Comparison of ENCODE assay signal across 8 cellular contexts in genomic region chr6:786946-787763, GRCh38.
DNase-seq lines count a peak whose midpoint lies in the region; ATAC-seq, FAIRE-seq and TF ChIP-seq lines count a peak whose summit lies in the region.

No MANE protein-coding gene starts in this region.

- no peaks in the 10 kb centered on the region for H3K27me3 ChIP-seq in hepatocyte

- no peak overlapping the region for H3K4me3 ChIP-seq in GM12875 (ENCODE audit: low read depth, low read length)
- no peak overlapping the region for H3K4me3 ChIP-seq in hepatocyte

- H3K4me1 ChIP-seq in hepatocyte (ENCODE audit: insufficient read depth), result no peaks in the 10 kb centered on the region

- FAIRE-seq in frontal cortex (lab: Jason Lieb, UNC), result no peak

- H3K79me2 ChIP-seq in hepatocyte, result no peaks in the 10 kb centered on the region

- H3K36me3 ChIP-seq in hepatocyte (replicated peaks; ENCODE audit: insufficient read depth, low read depth), result no peaks in the 10 kb centered on the region

- no peaks in the 10 kb centered on the region for H3K9me3 ChIP-seq in hepatocyte (ENCODE audit: low read depth)

- no peaks in the 10 kb centered on the region for H4K20me1 ChIP-seq in hepatocyte (ENCODE audit: insufficient read depth, poor library complexity, severe bottlenecking)

- ATAC-seq in SK-N-SH treated with all-trans-retinoic acid at 6 μM for 48 hours (peak; percentile 79), GM18867 (IDR thresholded peaks at IDR 0.05; ENCODE audit: unreplicated experiment) (no peak)
- no peak for ATAC-seq in activated CD4-positive, CD25-positive, alpha-beta regulatory T cell treated with anti-CD3 and anti-CD28 coated beads, Interleukin-2, amount 50 U/mL, for 24 hours

- H3K4me2 ChIP-seq in hepatocyte, result no peak overlapping the region

- H3K27ac ChIP-seq in hepatocyte, result no peak overlapping the region

- TF ChIP-seq CTCF in AG09319 (IDR thresholded peaks at IDR 0.05; ENCODE audit: low read depth, low read length), result peak; percentile 64
- peak; percentile 77 for TF ChIP-seq CTCF in GM12875 (IDR thresholded peaks at IDR 0.05; ENCODE audit: borderline replicate concordance, insufficient read depth, low read depth, low read length)
- TF ChIP-seq CTCF in hepatocyte (IDR thresholded peaks at IDR 0.05; ENCODE audit: poor library complexity), result peak; percentile 47

- WGBS in hepatocyte (ENCODE audit: low lambda C conversion rate, missing lambda C conversion rate), result 78% methylated on average over 12 of the region's 12 CpGs

- no peaks in the 10 kb centered on the region for H3K9me2 ChIP-seq in hepatocyte (replicated peaks; ENCODE audit: insufficient read depth)

- DNase-seq in AG09319 (ENCODE audit: extremely low read depth, low read depth), result no peak
- DNase-seq in hepatocyte (ENCODE audit: low spot score), result no peak
- no peak for DNase-seq in frontal cortex (ENCODE audit: low spot score in 2 of 2)
- no peak for DNase-seq in NOMO-1 treated with DMSO at 0.1 percent for 48 hours (lab: John Stamatoyannopoulos, UW; ENCODE audit: unreplicated experiment)

- no peak overlapping the region for H2AFZ ChIP-seq in hepatocyte

TF ChIP-seq in SK-N-SH treated with all-trans-retinoic acid at 6 μM for 48 hours, 23 proteins besides CTCF, POLR2A, EP300 and RAD21:
- TF ChIP-seq ZC3H10 (CRISPR knock-in tag; IDR thresholded peaks at IDR 0.05), result no peak
- no peak for TF ChIP-seq OSR1 (CRISPR knock-in tag; IDR thresholded peaks at IDR 0.05)
- no peak for TF ChIP-seq PATZ1 (CRISPR knock-in tag; IDR thresholded peaks at IDR 0.05; ENCODE audit: borderline replicate concordance)
- TF ChIP-seq GLIS3 (CRISPR knock-in tag; IDR thresholded peaks at IDR 0.05), result no peak
- no peak for TF ChIP-seq TSHZ2 (CRISPR knock-in tag; IDR thresholded peaks at IDR 0.05)
